Comparison of ENCODE assay signal across 8 cellular contexts in genomic region chr15:73560501-73561117, GRCh38.
DNase-seq lines count a peak whose midpoint lies in the region; ATAC-seq and TF ChIP-seq lines count a peak whose summit lies in the region.

No MANE protein-coding gene starts in this region.

- H3K4me3 ChIP-seq in cardiac fibroblast (replicated peaks in 1 of 2; ENCODE audit: low read depth in 2 of 2, low read length in 2 of 2): no peak overlapping the region

- TF ChIP-seq CTCF in cardiac fibroblast (IDR thresholded peaks at IDR 0.05; ENCODE audit: low read depth, low read length): peak; percentile 49

- DNase-seq in COR-L47 (lab: John Stamatoyannopoulos, UW): peak; percentile 52
- peak; percentile 73 for DNase-seq in HT-29 (ENCODE audit: low spot score)
- peak; percentile 19 for DNase-seq in NCI-H82 treated with DMSO at 0.1 percent for 48 hours (lab: John Stamatoyannopoulos, UW; ENCODE audit: unreplicated experiment)
- peak; percentile 87 to 88 for DNase-seq in cardiac fibroblast (ENCODE audit: low read depth in 2 of 2)
- peak; percentile 72 for DNase-seq in medulla oblongata (ENCODE audit: extremely low spot score)
- no peak for DNase-seq in KG1 (lab: John Stamatoyannopoulos, UW)
- DNase-seq in NCI-H1048 (lab: John Stamatoyannopoulos, UW): no peak

- no peak for ATAC-seq in GM19452 (IDR thresholded peaks at IDR 0.05; ENCODE audit: unreplicated experiment)

Comparison
In these comparisons a context has a peak if more than half of its experiments do, and no peak if none do; other contexts are left out.
1. DNase-seq: peak in COR-L47 (single experiment), HT-29 (single experiment), NCI-H82 treated with DMSO at 0.1 percent for 48 hours (single experiment), cardiac fibroblast (2 of 2) and medulla oblongata (single experiment); none in KG1 (single experiment) and NCI-H1048 (single experiment).